Comparison of ENCODE assay signal across 8 cellular contexts in genomic region chr12:2395352-2395977, GRCh38.
DNase-seq lines count a peak whose midpoint lies in the region; ATAC-seq and TF ChIP-seq lines count a peak whose summit lies in the region.

No MANE protein-coding gene starts in this region.

- TF ChIP-seq EP300 in tibial nerve (IDR thresholded peaks at IDR 0.05), result no peak

- ATAC-seq in GM21786 (IDR thresholded peaks at IDR 0.05; ENCODE audit: unreplicated experiment), result no peak
- no peak for ATAC-seq in stimulated activated naive B cell treated with anti-CD40 and anti-IgM and Interleukin-4, amounts not matched to agents 10 μg/mL and 1 μg/mL and 100 μg/mL, for 72 hours (replicated peaks)

- no peak overlapping the region for H3K27ac Mint-ChIP-seq in Caco-2 (ENCODE audit: unreplicated experiment)
- no peak overlapping the region for H3K27ac Mint-ChIP-seq in stimulated activated naive B cell treated with anti-CD40 and anti-IgM and Interleukin-4, amounts not matched to agents 10 μg/mL and 1 μg/mL and 100 μg/mL, for 72 hours

- H3K27me3 ChIP-seq in Caco-2 (replicated peaks; ENCODE audit: control insufficient read depth, insufficient read depth, low read length) (peaks cover 6% of the 10 kb centered on the region; the same call in 1 of the 2 replicates), colonic mucosa (no peaks in the 10 kb centered on the region), tibial nerve (no peaks in the 10 kb centered on the region)

- H3K9me3 ChIP-seq in Caco-2 (no peaks in the 10 kb centered on the region), colonic mucosa (no peaks in the 10 kb centered on the region), tibial nerve (no peaks in the 10 kb centered on the region)

- DNase-seq in Caco-2 (peak; percentile 69 to 78), HEK293T (ENCODE audit: extremely low spot score) (peak; percentile 79), SW480 (ENCODE audit: low spot score) (peak; percentile 63), colonic mucosa (peak; percentile 57), lung microvascular endothelial cell (ENCODE audit: low read depth in 2 of 2) (peak; percentile 54 to 61), tibial nerve (ENCODE audit: low spot score in 2 of 2) (peak in 1 of 2 donors; percentile 15)
- DNase-seq in stimulated activated naive B cell treated with anti-CD40 and anti-IgM and Interleukin-4, amounts not matched to agents 10 μg/mL and 1 μg/mL and 100 μg/mL, for 72 hours, result no peak

- no peak overlapping the region for H3K4me3 Mint-ChIP-seq in Caco-2 (ENCODE audit: unreplicated experiment)
- no peak overlapping the region for H3K4me3 Mint-ChIP-seq in stimulated activated naive B cell treated with anti-CD40 and anti-IgM and Interleukin-4, amounts not matched to agents 10 μg/mL and 1 μg/mL and 100 μg/mL, for 72 hours

- no peak overlapping the region for H3K9ac ChIP-seq in colonic mucosa (ENCODE audit: low read depth in 2 of 2, low read length in 2 of 2)

- H3K36me3 ChIP-seq in Caco-2 (ENCODE audit: control insufficient read depth, insufficient read depth, low read length) (no peaks in the 10 kb centered on the region; the same call in 1 of the 2 replicates), colonic mucosa (no peaks in the 10 kb centered on the region), tibial nerve (no peaks in the 10 kb centered on the region)

- CTCF ChIA-PET in Caco-2 (lab: Charles Lee), result interaction anchor here (0.7 to 2.1 kb wide), 2 partner anchors 13 to 175 kb away, joined by 3 to 4 read pairs; no protein-coding TSS in a partner anchor
- CTCF ChIA-PET in HEK293T (lab: Yijun Ruan, JAX), result interaction anchor here (0.8 to 3.0 kb wide), 8 partner anchors 9 to 188 kb away, joined by 3 to 15 read pairs (median 4); no protein-coding TSS in a partner anchor

- no peak overlapping the region for H3K27ac ChIP-seq in colonic mucosa
- H3K27ac ChIP-seq in tibial nerve, result peak overlapping the region in 2 of 4 donors; percentile 67 to 72

- peak; percentile 89 to 98 for TF ChIP-seq CTCF in Caco-2 (IDR thresholded peaks at IDR 0.05; ENCODE audit: insufficient read depth in 1 of 2, low read depth in 1 of 2, low read length in 1 of 2, severe bottlenecking in 1 of 2, unreplicated experiment in 1 of 2)
- peak; percentile 92 for TF ChIP-seq CTCF in colonic mucosa (IDR thresholded peaks at IDR 0.05)
- TF ChIP-seq CTCF in tibial nerve (IDR thresholded peaks at IDR 0.05), result peak; percentile 37 to 56 (median 53)

- POLR2A ChIA-PET in Caco-2 (lab: Charles Lee), result no interaction called here
- POLR2A ChIA-PET in HEK293T (lab: Yijun Ruan, JAX), result no interaction called here

- H3K4me1 ChIP-seq in Caco-2, result no peaks in the 10 kb centered on the region
- no peaks in the 10 kb centered on the region for H3K4me1 ChIP-seq in colonic mucosa
- H3K4me1 ChIP-seq in tibial nerve, result peaks cover 0 to 31% (median 3%) of the 10 kb centered on the region in 4 donors

- no peaks in the 10 kb centered on the region for H3K4me1 Mint-ChIP-seq in Caco-2 (ENCODE audit: low read depth, unreplicated experiment)
- no peaks in the 10 kb centered on the region for H3K4me1 Mint-ChIP-seq in stimulated activated naive B cell treated with anti-CD40 and anti-IgM and Interleukin-4, amounts not matched to agents 10 μg/mL and 1 μg/mL and 100 μg/mL, for 72 hours

- BruUV-seq in Caco-2 (replicated peaks; lab: Mats Ljungman, UMichigan), result no TSS peak

- WGBS in tibial nerve, 2 donors, result 60 to 64% methylated on average over 8 of the region's 8 CpGs

- H3K36me3 Mint-ChIP-seq in Caco-2 (ENCODE audit: insufficient read depth, unreplicated experiment), result no peaks in the 10 kb centered on the region
- H3K36me3 Mint-ChIP-seq in stimulated activated naive B cell treated with anti-CD40 and anti-IgM and Interleukin-4, amounts not matched to agents 10 μg/mL and 1 μg/mL and 100 μg/mL, for 72 hours, result no peaks in the 10 kb centered on the region

- peaks cover 20% of the 10 kb centered on the region for H3K27me3 Mint-ChIP-seq in Caco-2 (ENCODE audit: insufficient read depth, unreplicated experiment)
- H3K27me3 Mint-ChIP-seq in stimulated activated naive B cell treated with anti-CD40 and anti-IgM and Interleukin-4, amounts not matched to agents 10 μg/mL and 1 μg/mL and 100 μg/mL, for 72 hours, result peaks cover 0 to 10% of the 10 kb centered on the region in 2 donors

- H3K4me3 ChIP-seq in Caco-2 (ENCODE audit: low read depth, low read length) (no peak overlapping the region), colonic mucosa (no peak overlapping the region), tibial nerve (no peak overlapping the region)

- intact Hi-C loops in Caco-2 (cut with micrococcal nuclease; ENCODE audit: unreplicated experiment), result no loop called here
- intact Hi-C loops in colonic mucosa (cut with DNase I), result no loop called here

- TF ChIP-seq POLR2A in tibial nerve (IDR thresholded peaks at IDR 0.05), result no peak

- H3K9me3 Mint-ChIP-seq in Caco-2 (ENCODE audit: unreplicated experiment), result no peaks in the 10 kb centered on the region
- H3K9me3 Mint-ChIP-seq in stimulated activated naive B cell treated with anti-CD40 and anti-IgM and Interleukin-4, amounts not matched to agents 10 μg/mL and 1 μg/mL and 100 μg/mL, for 72 hours, result no peaks in the 10 kb centered on the region

TF ChIP-seq in HEK293T, 16 proteins besides CTCF, POLR2A, EP300 and RAD21:
- TF ChIP-seq ZNF384 (IDR thresholded peaks at IDR 0.05), result peak; percentile 83
- TF ChIP-seq FOXK2 (IDR thresholded peaks at IDR 0.05), result no peak
- TF ChIP-seq HDGF (IDR thresholded peaks at IDR 0.05; ENCODE audit: borderline replicate concordance), result no peak
